In the genomic region with DNA sequence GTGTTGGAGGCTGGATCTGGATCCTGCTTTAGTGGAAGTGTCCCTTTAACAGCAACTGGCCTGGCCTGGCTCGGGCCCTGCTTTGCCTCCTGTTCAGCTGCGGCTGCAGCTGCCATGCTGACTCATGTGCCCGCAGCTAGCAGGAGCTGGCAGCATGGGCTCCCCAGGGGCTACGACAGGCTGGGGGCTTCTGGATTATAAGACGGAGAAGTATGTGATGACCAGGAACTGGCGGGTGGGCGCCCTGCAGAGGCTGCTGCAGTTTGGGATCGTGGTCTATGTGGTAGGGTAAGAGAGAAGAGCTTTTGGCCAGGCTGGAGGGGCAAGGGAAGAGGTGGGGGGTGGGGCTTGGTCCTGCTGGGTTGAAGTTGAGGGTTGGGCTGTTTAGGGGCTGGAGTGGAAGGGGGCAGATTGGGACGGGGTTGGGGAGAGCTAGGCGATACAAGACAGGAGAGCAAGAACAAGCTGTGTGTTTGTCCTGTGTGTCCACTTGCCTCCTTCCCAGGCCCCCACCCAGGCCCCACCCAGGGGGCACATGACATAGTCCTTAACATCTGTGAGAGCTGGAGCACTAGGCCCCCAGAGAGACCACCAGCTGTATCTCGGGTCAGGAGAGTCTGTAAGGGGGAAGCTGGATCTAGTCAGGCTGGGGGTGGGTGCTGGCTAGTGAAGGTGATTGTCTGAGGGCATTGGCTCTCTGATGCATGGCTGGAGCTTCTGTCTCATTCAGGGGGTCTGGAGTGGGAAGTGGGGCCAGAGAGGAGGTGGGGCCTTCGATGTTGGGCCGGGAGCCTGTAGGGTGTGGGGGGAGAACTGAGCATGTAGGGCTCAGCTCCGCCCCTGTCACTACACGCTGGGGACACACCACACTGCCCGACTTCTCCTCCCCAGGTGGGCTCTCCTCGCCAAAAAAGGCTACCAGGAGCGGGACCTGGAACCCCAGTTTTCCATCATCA, we compare ENCODE assay signal across 1 cellular context.
A peak's percentile ranks its signal among the peaks of the same experiment; 100 is the strongest.
TF ChIP-seq lines count a peak whose summit lies in the region.

Gene P2RX6 (plus strand): TSS at position 115 of the 956 bp plus-strand sequence. CDS start 10 bp downstream, at position 125.

TF ChIP-seq in K562, 482 proteins besides CTCF, POLR2A, EP300 and RAD21 (continued from another document and continues in another):
- TF ChIP-seq IRF1 (CRISPR knock-in tag; IDR thresholded peaks at IDR 0.05; ENCODE audit: borderline replicate concordance) (no peak), SP2 (IDR thresholded peaks at IDR 0.05; ENCODE audit: extremely low read depth, low read depth, low read length, poor library complexity, severe bottlenecking) (no peak), ZMIZ1 (IDR thresholded peaks at IDR 0.05; ENCODE audit: low read depth in 2 of 2, low read length in 2 of 2) (no peak), RNF219 (CRISPR knock-in tag; IDR thresholded peaks at IDR 0.05) (no peak), E2F5 (CRISPR knock-in tag; IDR thresholded peaks at IDR 0.05) (no peak), HEY1 (CRISPR knock-in tag; IDR thresholded peaks at IDR 0.05; ENCODE audit: borderline replicate concordance) (no peak), KDM5B (IDR thresholded peaks at IDR 0.05; ENCODE audit: insufficient replicate concordance, low read depth, low read length) (peak; percentile 42), MCM5 (IDR thresholded peaks at IDR 0.05; ENCODE audit: low read depth) (no peak), NR2C1 (IDR thresholded peaks at IDR 0.05) (no peak), NR2C1 (tag; IDR thresholded peaks at IDR 0.05) (no peak), RBFOX2 (IDR thresholded peaks at IDR 0.05; ENCODE audit: low read depth, low read length) (peak; percentile 75), SP1 (CRISPR knock-in tag; IDR thresholded peaks at IDR 0.05) (no peak), KDM4B (IDR thresholded peaks at IDR 0.05; ENCODE audit: borderline replicate concordance in 2 of 2, low read depth in 1 of 2) (no peak), ZBTB33 (CRISPR knock-in tag; IDR thresholded peaks at IDR 0.05) (no peak), HNRNPL (IDR thresholded peaks at IDR 0.05; ENCODE audit: low read depth, low read length) (no peak), CHD2 (IDR thresholded peaks at IDR 0.05; ENCODE audit: low read depth, low read length) (0 out of 2 replicates have a peak, but pooled peaks have one; percentile 18)
- TF ChIP-seq, protein P1, sequence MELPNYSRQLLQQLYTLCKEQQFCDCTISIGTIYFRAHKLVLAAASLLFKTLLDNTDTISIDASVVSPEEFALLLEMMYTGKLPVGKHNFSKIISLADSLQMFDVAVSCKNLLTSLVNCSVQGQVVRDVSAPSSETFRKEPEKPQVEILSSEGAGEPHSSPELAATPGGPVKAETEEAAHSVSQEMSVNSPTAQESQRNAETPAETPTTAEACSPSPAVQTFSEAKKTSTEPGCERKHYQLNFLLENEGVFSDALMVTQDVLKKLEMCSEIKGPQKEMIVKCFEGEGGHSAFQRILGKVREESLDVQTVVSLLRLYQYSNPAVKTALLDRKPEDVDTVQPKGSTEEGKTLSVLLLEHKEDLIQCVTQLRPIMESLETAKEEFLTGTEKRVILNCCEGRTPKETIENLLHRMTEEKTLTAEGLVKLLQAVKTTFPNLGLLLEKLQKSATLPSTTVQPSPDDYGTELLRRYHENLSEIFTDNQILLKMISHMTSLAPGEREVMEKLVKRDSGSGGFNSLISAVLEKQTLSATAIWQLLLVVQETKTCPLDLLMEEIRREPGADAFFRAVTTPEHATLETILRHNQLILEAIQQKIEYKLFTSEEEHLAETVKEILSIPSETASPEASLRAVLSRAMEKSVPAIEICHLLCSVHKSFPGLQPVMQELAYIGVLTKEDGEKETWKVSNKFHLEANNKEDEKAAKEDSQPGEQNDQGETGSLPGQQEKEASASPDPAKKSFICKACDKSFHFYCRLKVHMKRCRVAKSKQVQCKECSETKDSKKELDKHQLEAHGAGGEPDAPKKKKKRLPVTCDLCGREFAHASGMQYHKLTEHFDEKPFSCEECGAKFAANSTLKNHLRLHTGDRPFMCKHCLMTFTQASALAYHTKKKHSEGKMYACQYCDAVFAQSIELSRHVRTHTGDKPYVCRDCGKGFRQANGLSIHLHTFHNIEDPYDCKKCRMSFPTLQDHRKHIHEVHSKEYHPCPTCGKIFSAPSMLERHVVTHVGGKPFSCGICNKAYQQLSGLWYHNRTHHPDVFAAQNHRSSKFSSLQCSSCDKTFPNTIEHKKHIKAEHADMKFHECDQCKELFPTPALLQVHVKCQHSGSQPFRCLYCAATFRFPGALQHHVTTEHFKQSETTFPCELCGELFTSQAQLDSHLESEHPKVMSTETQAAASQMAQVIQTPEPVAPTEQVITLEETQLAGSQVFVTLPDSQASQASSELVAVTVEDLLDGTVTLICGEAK (IDR thresholded peaks at IDR 0.05) = no peak
- TF ChIP-seq, protein P1 (CRISPR knock-in tag; IDR thresholded peaks at IDR 0.05) = no peak
- TF ChIP-seq, protein P2, sequence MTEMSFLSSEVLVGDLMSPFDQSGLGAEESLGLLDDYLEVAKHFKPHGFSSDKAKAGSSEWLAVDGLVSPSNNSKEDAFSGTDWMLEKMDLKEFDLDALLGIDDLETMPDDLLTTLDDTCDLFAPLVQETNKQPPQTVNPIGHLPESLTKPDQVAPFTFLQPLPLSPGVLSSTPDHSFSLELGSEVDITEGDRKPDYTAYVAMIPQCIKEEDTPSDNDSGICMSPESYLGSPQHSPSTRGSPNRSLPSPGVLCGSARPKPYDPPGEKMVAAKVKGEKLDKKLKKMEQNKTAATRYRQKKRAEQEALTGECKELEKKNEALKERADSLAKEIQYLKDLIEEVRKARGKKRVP (CRISPR knock-in tag; IDR thresholded peaks at IDR 0.05) = peak; percentile 66
- TF ChIP-seq, protein P3, sequence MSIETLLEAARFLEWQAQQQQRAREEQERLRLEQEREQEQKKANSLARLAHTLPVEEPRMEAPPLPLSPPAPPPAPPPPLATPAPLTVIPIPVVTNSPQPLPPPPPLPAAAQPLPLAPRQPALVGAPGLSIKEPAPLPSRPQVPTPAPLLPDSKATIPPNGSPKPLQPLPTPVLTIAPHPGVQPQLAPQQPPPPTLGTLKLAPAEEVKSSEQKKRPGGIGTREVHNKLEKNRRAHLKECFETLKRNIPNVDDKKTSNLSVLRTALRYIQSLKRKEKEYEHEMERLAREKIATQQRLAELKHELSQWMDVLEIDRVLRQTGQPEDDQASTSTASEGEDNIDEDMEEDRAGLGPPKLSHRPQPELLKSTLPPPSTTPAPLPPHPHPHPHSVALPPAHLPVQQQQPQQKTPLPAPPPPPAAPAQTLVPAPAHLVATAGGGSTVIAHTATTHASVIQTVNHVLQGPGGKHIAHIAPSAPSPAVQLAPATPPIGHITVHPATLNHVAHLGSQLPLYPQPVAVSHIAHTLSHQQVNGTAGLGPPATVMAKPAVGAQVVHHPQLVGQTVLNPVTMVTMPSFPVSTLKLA (conservative IDR thresholded peaks at IDR 0.05) = no peak
- TF ChIP-seq, protein P4, sequence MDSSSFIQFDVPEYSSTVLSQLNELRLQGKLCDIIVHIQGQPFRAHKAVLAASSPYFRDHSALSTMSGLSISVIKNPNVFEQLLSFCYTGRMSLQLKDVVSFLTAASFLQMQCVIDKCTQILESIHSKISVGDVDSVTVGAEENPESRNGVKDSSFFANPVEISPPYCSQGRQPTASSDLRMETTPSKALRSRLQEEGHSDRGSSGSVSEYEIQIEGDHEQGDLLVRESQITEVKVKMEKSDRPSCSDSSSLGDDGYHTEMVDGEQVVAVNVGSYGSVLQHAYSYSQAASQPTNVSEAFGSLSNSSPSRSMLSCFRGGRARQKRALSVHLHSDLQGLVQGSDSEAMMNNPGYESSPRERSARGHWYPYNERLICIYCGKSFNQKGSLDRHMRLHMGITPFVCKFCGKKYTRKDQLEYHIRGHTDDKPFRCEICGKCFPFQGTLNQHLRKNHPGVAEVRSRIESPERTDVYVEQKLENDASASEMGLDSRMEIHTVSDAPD (CRISPR knock-in tag; IDR thresholded peaks at IDR 0.05) = no peak
